18 cellular contexts compared by ENCODE assay signal in genomic region chr14:99781853-99782610, GRCh38. TPM values are rescaled to one million over a fixed set of nuclear protein-coding genes. Genes with fewer than 3 reads are reported as not detected.
A peak's percentile ranks its signal among the peaks of the same experiment; 100 is the strongest.
DNase-seq lines count a peak whose midpoint lies in the region; ATAC-seq, FAIRE-seq and TF ChIP-seq lines count a peak whose summit lies in the region.
"Had no signal": no experiment of that assay in that cellular context is flagged by ENCODE, and none has a peak within 500 bp of the region (broad histone marks: within the 10 kb centered on the region; RNA-seq: fewer than 3 reads in every experiment).

No MANE protein-coding gene starts in this region.

- H3K4me1 ChIP-seq in GM23338 (ENCODE audit: insufficient read depth) (peaks cover 3% of the 10 kb centered on the region; the same call in 1 of the 2 replicates), H1 (replicated peaks in 1 of 4; ENCODE audit: control insufficient read depth in 3 of 4, insufficient read depth in 4 of 4, low read length in 3 of 4) (peaks cover 0 to 12% (median 0%) of the 10 kb centered on the region in 4 experiments; a peak in 2 of 7 replicates)

- no peak for FAIRE-seq in H1 (lab: Jason Lieb, UNC)
- FAIRE-seq: GM12891, HepG2 had no signal

- TF ChIP-seq CTCF in GM23338 (conservative IDR thresholded peaks at IDR 0.05; ENCODE audit: low read depth in 2 of 2) (no peak), H1 (IDR thresholded peaks at IDR 0.05; ENCODE audit: control extremely low read depth in 1 of 3, insufficient read depth in 1 of 3, low read depth in 1 of 3, low read length in 3 of 3) (no peak), glutamatergic neuron (IDR thresholded peaks at IDR 0.05; ENCODE audit: partially characterized antibody, unreplicated experiment) (no peak)

- TF ChIP-seq EP300 in H1 (IDR thresholded peaks at IDR 0.05; ENCODE audit: borderline replicate concordance in 1 of 2, low read depth in 2 of 2, low read length in 2 of 2) = no peak

- no peak for DNase-seq in GM23338 (ENCODE audit: low spot score)
- DNase-seq in H1 (ENCODE audit: low read depth in 1 of 2, low spot score in 2 of 2) = no peak
- DNase-seq in mesenteric fat pad (ENCODE audit: low spot score) = peak; percentile 80
- DNase-seq in hypothalamus (lab: John Stamatoyannopoulos, UW) = no peak
- DNase-seq in NCI-H146 treated with DMSO at 0.1 percent for 48 hours (lab: John Stamatoyannopoulos, UW; ENCODE audit: unreplicated experiment) = no peak
- no peak for DNase-seq in glutamatergic neuron
- DNase-seq in T-helper 2 cell = no peak
- DNase-seq: 8988T; CD8-positive, alpha-beta T cell; DMS 273 treated with DMSO at 0.1 percent for 48 hours; DMS53; DND-41; EL; GOT3; H9 had no signal

- H3K27ac Mint-ChIP-seq in GM23338 (no peak overlapping the region), glutamatergic neuron (ENCODE audit: unreplicated experiment) (no peak overlapping the region)
- H3K27ac Mint-ChIP-seq: CD8-positive, alpha-beta T cell; H9 had no signal

- no peak overlapping the region; the same call in 1 of the 2 replicates for H2BK20ac ChIP-seq in H1 (ENCODE audit: low read length)

- no peak for TF ChIP-seq POLR2A in H1 (IDR thresholded peaks at IDR 0.05; ENCODE audit: control extremely low read depth in 1 of 2, low read depth in 2 of 2, low read length in 2 of 2)

- no peaks in the 10 kb centered on the region; the same call in 1 of the 2 replicates for H3F3A ChIP-seq in GM23338 (replicated peaks; ENCODE audit: low read depth)

- POLR2A ChIA-PET in H1 (lab: Charles Lee; ENCODE audit: partially characterized antibody) = no interaction called here

- H3K9me3 Mint-ChIP-seq in GM23338 = peaks cover 5% of the 10 kb centered on the region; the same call in 2 of the 3 replicates
- H3K9me3 Mint-ChIP-seq in glutamatergic neuron (ENCODE audit: unreplicated experiment) = no peaks in the 10 kb centered on the region

- H3K79me2 ChIP-seq in GM23338 (replicated peaks; ENCODE audit: insufficient read depth) = no peaks in the 10 kb centered on the region
- no peaks in the 10 kb centered on the region for H3K79me2 ChIP-seq in H1 (ENCODE audit: control insufficient read depth in 1 of 2, insufficient read depth in 2 of 2, low read length in 2 of 2)

- H2BK15ac ChIP-seq in H1 (ENCODE audit: low read length) = 0 out of 2 replicates have a peak overlapping the region, but pooled peaks have one; percentile 49

- H3K36me3 Mint-ChIP-seq in GM23338 (ENCODE audit: low read depth) (peaks cover 7% of the 10 kb centered on the region), glutamatergic neuron (ENCODE audit: unreplicated experiment) (peaks cover 21% of the 10 kb centered on the region)
- H3K36me3 Mint-ChIP-seq: CD8-positive, alpha-beta T cell had no signal

- H3K4me2 ChIP-seq in GM23338 = no peak overlapping the region
- no peak overlapping the region for H3K4me2 ChIP-seq in H1 (ENCODE audit: insufficient read depth in 1 of 2, low read depth in 2 of 2, low read length in 2 of 2)
- H3K4me2 ChIP-seq: BLaER1 had no signal

- no peak overlapping the region for H3K23ac ChIP-seq in H1 (ENCODE audit: insufficient read length)

- ATAC-seq in GM23338 = peak; percentile 62
- ATAC-seq: CD8-positive, alpha-beta T cell; HepG2 had no signal

- H2AFZ ChIP-seq in GM23338 (no peak overlapping the region), H1 (ENCODE audit: low read length) (no peak overlapping the region)

- H3K14ac ChIP-seq in H1 (ENCODE audit: insufficient read length) = no peak overlapping the region

- H2BK12ac ChIP-seq in H1 (ENCODE audit: low read depth, low read length) = no peak overlapping the region

- no peak for TF ChIP-seq RAD21 in H1 (IDR thresholded peaks at IDR 0.05 in 1 of 2, conservative IDR thresholded peaks at IDR 0.05 in 1 of 2; ENCODE audit: low read depth in 2 of 2, low read length in 2 of 2)

- H3K9me3 ChIP-seq in H1 (ENCODE audit: insufficient read depth in 2 of 2, low read depth in 1 of 2, low read length in 1 of 2) = peaks cover 0 to 2% of the 10 kb centered on the region in 2 experiments; a peak in 1 of 4 replicates

- no peaks in the 10 kb centered on the region for H3K9me2 ChIP-seq in GM23338 (ENCODE audit: insufficient read depth)

- H3K4ac ChIP-seq in H1 (replicated peaks; ENCODE audit: insufficient read length, low read depth, low read length) = no peak overlapping the region

- no peak overlapping the region for H4K8ac ChIP-seq in H1 (ENCODE audit: extremely low read depth, insufficient read depth, low read length)

- no peak overlapping the region for H4K5ac ChIP-seq in H1 (ENCODE audit: insufficient read length, low read depth, low read length)

- no peak overlapping the region for H3K4me3 Mint-ChIP-seq in GM23338
- H3K4me3 Mint-ChIP-seq in glutamatergic neuron (ENCODE audit: unreplicated experiment) = no peak overlapping the region
- H3K4me3 Mint-ChIP-seq: CD8-positive, alpha-beta T cell; H9 had no signal

- H2AK5ac ChIP-seq in H1 (ENCODE audit: low read depth, low read length) = no peak overlapping the region

- H3K4me1 Mint-ChIP-seq in GM23338 (peaks cover 12% of the 10 kb centered on the region), glutamatergic neuron (ENCODE audit: low read depth, unreplicated experiment) (no peaks in the 10 kb centered on the region)

- H4K20me1 ChIP-seq in GM23338 (replicated peaks; ENCODE audit: insufficient read depth) (no peaks in the 10 kb centered on the region), H1 (replicated peaks in 1 of 2; ENCODE audit: control insufficient read depth in 1 of 2, insufficient read depth in 2 of 2, low read length in 2 of 2) (no peaks in the 10 kb centered on the region)
- H4K20me1 ChIP-seq: BLaER1 had no signal

- no peak overlapping the region for H3K9ac ChIP-seq in H1 (replicated peaks in 1 of 4; ENCODE audit: extremely low read depth in 1 of 4, low read depth in 3 of 4, low read length in 3 of 4)
- H3K9ac ChIP-seq: BLaER1 had no signal

- no peaks in the 10 kb centered on the region; the same call in 1 of the 2 replicates for H3K36me3 ChIP-seq in GM23338 (ENCODE audit: insufficient read depth)
- H3K36me3 ChIP-seq in H1 (ENCODE audit: control insufficient read depth in 2 of 4, insufficient read depth in 4 of 4, low read length in 3 of 4) = no peaks in the 10 kb centered on the region
- H3K36me3 ChIP-seq: BLaER1 had no signal

- no peak overlapping the region for H3K56ac ChIP-seq in H1 (replicated peaks; ENCODE audit: insufficient read length, low read depth, low read length)

- H4K91ac ChIP-seq in H1 (replicated peaks; ENCODE audit: insufficient read length, low read length) = no peak overlapping the region

- H3K27me3 ChIP-seq in GM23338 (ENCODE audit: insufficient read depth) (no peaks in the 10 kb centered on the region), H1 (replicated peaks in 1 of 4; ENCODE audit: control insufficient read depth in 3 of 4, extremely low read depth in 1 of 4, insufficient read depth in 3 of 4, low read length in 3 of 4) (no peaks in the 10 kb centered on the region)
- H3K27me3 ChIP-seq: BLaER1 had no signal

- CTCF ChIA-PET in H1 (lab: Charles Lee; ENCODE audit: partially characterized antibody) = interaction anchor here (0.8 to 3.0 kb wide), 4 partner anchors 10 to 52 kb away, joined by 3 to 11 read pairs (median 7); partner anchors contain the start of gene EML1

- 86% methylated on average over 14 of the region's 14 CpGs; no CpG with 5 or more reads in 1 of the 2 experiments for WGBS in H1 (ENCODE audit: extremely low coverage in 1 of 2, insufficient coverage in 1 of 2, insufficient read length in 1 of 2, insufficient replicate concordance in 2 of 2, low coverage in 1 of 2, low lambda C conversion rate in 2 of 2, missing lambda C conversion rate in 1 of 2), 2 experiments

- H3K79me1 ChIP-seq in H1 (ENCODE audit: low read depth, low read length) = no peaks in the 10 kb centered on the region

- no peaks in the 10 kb centered on the region for H3K23me2 ChIP-seq in H1 (ENCODE audit: low read depth, low read length)

- H3K27me3 Mint-ChIP-seq in GM23338 (ENCODE audit: insufficient read depth, low read depth, poor library complexity) = peaks cover 7% of the 10 kb centered on the region
- peaks cover 1% of the 10 kb centered on the region for H3K27me3 Mint-ChIP-seq in glutamatergic neuron (ENCODE audit: unreplicated experiment)

- H2BK5ac ChIP-seq in H1 (ENCODE audit: low read depth, low read length) = 0 out of 2 replicates have a peak overlapping the region, but pooled peaks have one; percentile 19

- H3K27ac ChIP-seq in GM23338 (ENCODE audit: low read depth) (no peak overlapping the region), H1 (ENCODE audit: low read depth, low read length) (no peak overlapping the region)
- H3K27ac ChIP-seq: BLaER1 had no signal

- no peak overlapping the region for H2BK120ac ChIP-seq in H1 (replicated peaks; ENCODE audit: low read depth, low read length)

- H3K4me3 ChIP-seq in GM23338 = no peak overlapping the region
- no peak overlapping the region for H3K4me3 ChIP-seq in H1 (ENCODE audit: extremely low read depth in 1 of 4, insufficient read depth in 2 of 4, low read depth in 3 of 4, low read length in 4 of 4)
- H3K4me3 ChIP-seq: BLaER1 had no signal

- peak overlapping the region; percentile 38; the same call in 1 of the 2 replicates for H3K18ac ChIP-seq in H1 (ENCODE audit: extremely low read depth, low read length)

TF ChIP-seq in GM23338, 12 proteins besides CTCF, POLR2A, EP300 and RAD21 (continues in another document):
- TF ChIP-seq ZNF114 (CRISPR knock-in tag; IDR thresholded peaks at IDR 0.05) (no peak), POLR2AphosphoS5 (IDR thresholded peaks at IDR 0.05; ENCODE audit: low read depth) (no peak), ZNF331 (CRISPR knock-in tag; IDR thresholded peaks at IDR 0.05; ENCODE audit: low read depth) (no peak), STAT1 (IDR thresholded peaks at IDR 0.05; ENCODE audit: unreplicated experiment) (no peak)

TF ChIP-seq in H1, 55 proteins besides CTCF, POLR2A, EP300 and RAD21 (continues in another document):
- TF ChIP-seq CBX8 (IDR thresholded peaks at IDR 0.05; ENCODE audit: borderline replicate concordance, low read depth, low read length) (no peak), MAFK (IDR thresholded peaks at IDR 0.05; ENCODE audit: low read depth, low read length) (no peak), CHD1 (IDR thresholded peaks at IDR 0.05; ENCODE audit: low read depth, low read length) (no peak), CREB1 (IDR thresholded peaks at IDR 0.05) (no peak)

RNA-seq across cellular contexts. Expression of gene EML1, which starts 11.2 kb away (rescaled TPM):
- total RNA-seq in GM23338 (2014; rRNA removed; shearing (Covaris generic)) = 18.1 and 24.1 TPM in 2 replicates
- polyA plus RNA-seq in GM23338 (2016; fragmentation: Nextera tagmentation; extraction: Ambion mirVana) = 4.7 and 7.0 TPM in 2 replicates
- total RNA-seq in H1 (2021; fragmentation: NEBNext Ultra II Directional; extraction: Animal tissue kit (Norgen Biotek cat#: 25700)) = 24.7 and 32.9 TPM in 2 replicates
- 9.8 and 11.1 TPM in 2 replicates for polyA plus RNA-seq in H1 (2011; rRNA removed)
- 11.8 TPM for polyA plus RNA-seq in H1 (2011; cell fraction: cytosol; rRNA removed)
- 30.9 TPM for polyA plus RNA-seq in H1 (2011; cell fraction: nucleus; rRNA removed)
- polyA plus RNA-seq in H1 (2012, experiment 1 of 2) = 16.6 to 36.3 TPM (median 23.0 TPM) in 4 replicates
- 3.3 TPM for polyA plus RNA-seq in H1 (2012, experiment 2 of 2)
- 6.5 TPM for polyA plus RNA-seq in H1 (2013, experiment 1 of 2)
- polyA plus RNA-seq in H1 (2013, experiment 2 of 2) = 6.7 TPM
- polyA minus RNA-seq in H1 (2011; rRNA and poly(A)+ RNA removed) = 55.1 and 82.5 TPM in 2 replicates
- polyA minus RNA-seq in H1 (2011; cell fraction: cytosol; rRNA and poly(A)+ RNA removed) = 20.8 TPM
- 60.8 TPM for polyA minus RNA-seq in H1 (2011; cell fraction: nucleus; rRNA and poly(A)+ RNA removed)
- total RNA-seq in mesenteric fat pad = 32.5 TPM
- 73.6 TPM for total RNA-seq in glutamatergic neuron (ENCODE audit: unreplicated experiment)
- total RNA-seq: CD8-positive, alpha-beta T cell had no signal
